In the genomic region with DNA sequence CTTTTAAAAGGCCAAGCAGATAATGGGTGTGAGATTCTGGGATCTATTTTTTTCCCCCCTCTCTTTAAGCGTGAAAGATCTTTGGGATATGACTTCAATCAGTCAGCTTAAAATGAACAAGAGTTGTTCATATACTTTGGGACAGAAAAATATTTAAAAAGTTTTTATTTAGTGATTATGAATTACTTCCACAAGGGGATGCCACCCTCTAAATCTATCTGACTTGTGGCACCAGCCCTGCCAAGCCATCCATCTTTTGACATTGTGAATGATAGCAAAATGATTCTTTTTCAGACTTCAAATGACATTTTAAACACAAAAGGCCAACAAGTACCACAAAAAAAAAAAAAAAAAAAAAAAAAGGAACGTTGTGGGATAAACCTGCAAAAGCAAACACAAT, we compare ENCODE assay signal across 11 cellular contexts.
"Had no signal": no experiment of that assay in that cellular context is flagged by ENCODE, and none has a peak within 500 bp of the region (broad histone marks: within the 10 kb centered on the region; RNA-seq: fewer than 3 reads in every experiment).

No MANE protein-coding gene starts in this region.

- ATAC-seq: activated CD4-positive, CD25-positive, alpha-beta regulatory T cell treated with anti-CD3 and anti-CD28 coated beads, Interleukin-2, amount 50 U/mL, for 24 hours; activated naive CD4-positive, alpha-beta T cell treated with anti-CD3 and anti-CD28 coated beads, Interleukin-2, amount 50 U/mL, for 72 hours; left lung had no signal

- H3K36me3 ChIP-seq: left lung, ovary had no signal

- H3K36me3 Mint-ChIP-seq: activated naive CD4-positive, alpha-beta T cell treated with anti-CD3 and anti-CD28 coated beads, Interleukin-2, amount 50 U/mL, for 72 hours had no signal

- H3K9me3 Mint-ChIP-seq: activated naive CD4-positive, alpha-beta T cell treated with anti-CD3 and anti-CD28 coated beads, Interleukin-2, amount 50 U/mL, for 72 hours; activated T-cell treated with anti-CD3 and anti-CD28 coated beads, Interleukin-2, amount 50 U/mL, for 24 hours had no signal

- H3K27ac Mint-ChIP-seq: activated naive CD4-positive, alpha-beta T cell treated with anti-CD3 and anti-CD28 coated beads, Interleukin-2, amount 50 U/mL, for 72 hours; activated T-cell treated with anti-CD3 and anti-CD28 coated beads, Interleukin-2, amount 50 U/mL, for 24 hours had no signal

- H3K4me3 ChIP-seq: left lung, ovary had no signal

- H3K9me3 ChIP-seq: left lung, ovary had no signal

- H3K27me3 ChIP-seq: left lung, ovary had no signal

- H3K4me3 Mint-ChIP-seq: activated T-cell treated with anti-CD3 and anti-CD28 coated beads, Interleukin-2, amount 50 U/mL, for 24 hours had no signal

- H3K27ac ChIP-seq: left lung, ovary had no signal

- DNase-seq: activated CD4-positive, alpha-beta T cell treated with anti-CD3 and anti-CD28 coated beads, Interleukin-2, amount 50 U/mL, for 4 hours; activated effector memory CD4-positive, alpha-beta T cell treated with Interleukin-2 at 50 U/mL for 16 hours; activated T-cell treated with anti-CD3 and anti-CD28 coated beads, Interleukin-2, amount 50 U/mL, for 24 hours; amygdala; left lung; ovary had no signal

- FAIRE-seq: colon, endothelial cell of umbilical vein, urothelium cell line had no signal

- H3K4me1 ChIP-seq: left lung had no signal
